23 cellular contexts compared by ENCODE assay signal in the genomic region with DNA sequence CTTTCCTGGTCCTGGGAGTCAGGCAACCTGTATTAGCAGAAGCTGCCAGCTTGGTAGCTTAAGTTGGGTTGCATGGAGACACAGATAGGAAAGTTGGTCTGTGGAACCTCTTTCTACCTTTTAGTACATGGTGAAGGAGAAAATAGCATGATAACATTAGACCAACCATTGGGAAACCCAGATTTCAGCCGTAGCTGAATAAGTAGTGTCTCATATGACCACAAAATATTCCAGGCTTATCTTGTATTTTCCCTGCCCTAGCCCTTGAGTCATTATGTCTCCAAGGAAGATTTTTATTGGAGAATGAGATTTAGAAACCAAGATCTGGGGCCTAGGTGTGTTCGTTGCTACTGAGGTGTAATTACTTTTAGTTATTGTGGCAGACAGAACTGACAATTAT.
DNase-seq lines count a peak whose midpoint lies in the region; ATAC-seq, FAIRE-seq and TF ChIP-seq lines count a peak whose summit lies in the region.
"Had no signal": no experiment of that assay in that cellular context is flagged by ENCODE, and none has a peak within 500 bp of the region (broad histone marks: within the 10 kb centered on the region; RNA-seq: fewer than 3 reads in every experiment).

No MANE protein-coding gene starts in this region.

- no peaks in the 10 kb centered on the region for H3K27me3 ChIP-seq in osteoblast (ENCODE audit: insufficient read depth, low read length)
- H3K27me3 ChIP-seq: BLaER1 had no signal

- TF ChIP-seq CTCF in cardiac fibroblast (IDR thresholded peaks at IDR 0.05; ENCODE audit: low read depth, low read length) (no peak), osteoblast (IDR thresholded peaks at IDR 0.05; ENCODE audit: extremely low read depth, low read depth, low read length) (no peak), foreskin fibroblast (IDR thresholded peaks at IDR 0.05; ENCODE audit: low read depth, low read length) (no peak)

- ATAC-seq in HG03378 (IDR thresholded peaks at IDR 0.05; ENCODE audit: unreplicated experiment) = no peak
- ATAC-seq: HCT116, Panc1, SK-N-SH treated with all-trans-retinoic acid at 6 μM for 48 hours had no signal

- no peak for TF ChIP-seq POLR2A in H54 (IDR thresholded peaks at IDR 0.05; ENCODE audit: low read depth, low read length)

- H3K79me2 ChIP-seq in osteoblast (ENCODE audit: insufficient read depth, low read length) = peaks cover 66% of the 10 kb centered on the region

- H3K36me3 ChIP-seq in osteoblast (ENCODE audit: insufficient read depth, low read length) = no peaks in the 10 kb centered on the region

- H2AFZ ChIP-seq in osteoblast (ENCODE audit: low read length) = no peak overlapping the region

- peaks cover 7% of the 10 kb centered on the region for H3K4me1 ChIP-seq in osteoblast (ENCODE audit: insufficient read depth, low read length)
- H3K4me1 ChIP-seq: Caco-2 had no signal

- no peak overlapping the region for H3K4me2 ChIP-seq in osteoblast (ENCODE audit: insufficient read depth, low read length)
- H3K4me2 ChIP-seq: BLaER1 had no signal

- peaks cover 6% of the 10 kb centered on the region for H4K20me1 ChIP-seq in osteoblast (ENCODE audit: insufficient read depth, low read length)
- H4K20me1 ChIP-seq: BLaER1 had no signal

- H3K4me3 ChIP-seq in cardiac fibroblast (replicated peaks in 1 of 2; ENCODE audit: low read depth in 2 of 2, low read length in 2 of 2) = no peak overlapping the region
- H3K4me3 ChIP-seq in osteoblast (ENCODE audit: insufficient read depth, low read length) = no peak overlapping the region
- H3K4me3 ChIP-seq in foreskin fibroblast (ENCODE audit: low read depth in 1 of 2, low read length in 2 of 2) = no peak overlapping the region
- H3K4me3 ChIP-seq: BLaER1 had no signal

- FAIRE-seq in H54 (lab: Jason Lieb, UNC) = peak; percentile 11
- FAIRE-seq: GM12892 had no signal

- DNase-seq in H54 (ENCODE audit: insufficient read length, low spot score) = no peak
- DNase-seq in M059J (ENCODE audit: low read depth) = peak; percentile 6
- DNase-seq in cardiac fibroblast (ENCODE audit: low read depth in 2 of 2) = peak; percentile 5 to 8
- peak; percentile 66 for DNase-seq in osteoblast (ENCODE audit: insufficient read length, low spot score, missing footprints)
- DNase-seq in foreskin fibroblast = no peak
- DNase-seq in amygdala (lab: John Stamatoyannopoulos, UW) = no peak
- DNase-seq: Caco-2; CD4-positive, alpha-beta T cell; DMS 273 treated with DMSO at 0.1 percent for 48 hours; GOT3; Kasumi-1; NCI-H1092 treated with DMSO at 0.1 percent for 48 hours; NCI-H1436 treated with DMSO at 0.1 percent for 48 hours; NCI-H2029; NCI-H2171; NCI-H524 treated with DMSO at 0.1 percent for 48 hours; NCI-H82 had no signal

- no peaks in the 10 kb centered on the region for H3K9me3 ChIP-seq in osteoblast (ENCODE audit: low read depth, low read length)

- H3K27ac ChIP-seq in osteoblast (ENCODE audit: low read depth, low read length) = no peak overlapping the region
- H3K27ac ChIP-seq: BLaER1 had no signal

Comparison
In these comparisons a context has a peak if more than half of its experiments do, and no peak if none do; other contexts are left out.
1. DNase-seq: peak in M059J (single experiment), cardiac fibroblast (2 of 2) and osteoblast (single experiment); none in H54 (single experiment), foreskin fibroblast (0 of 2) and amygdala (0 of 56).